In the genomic region with DNA sequence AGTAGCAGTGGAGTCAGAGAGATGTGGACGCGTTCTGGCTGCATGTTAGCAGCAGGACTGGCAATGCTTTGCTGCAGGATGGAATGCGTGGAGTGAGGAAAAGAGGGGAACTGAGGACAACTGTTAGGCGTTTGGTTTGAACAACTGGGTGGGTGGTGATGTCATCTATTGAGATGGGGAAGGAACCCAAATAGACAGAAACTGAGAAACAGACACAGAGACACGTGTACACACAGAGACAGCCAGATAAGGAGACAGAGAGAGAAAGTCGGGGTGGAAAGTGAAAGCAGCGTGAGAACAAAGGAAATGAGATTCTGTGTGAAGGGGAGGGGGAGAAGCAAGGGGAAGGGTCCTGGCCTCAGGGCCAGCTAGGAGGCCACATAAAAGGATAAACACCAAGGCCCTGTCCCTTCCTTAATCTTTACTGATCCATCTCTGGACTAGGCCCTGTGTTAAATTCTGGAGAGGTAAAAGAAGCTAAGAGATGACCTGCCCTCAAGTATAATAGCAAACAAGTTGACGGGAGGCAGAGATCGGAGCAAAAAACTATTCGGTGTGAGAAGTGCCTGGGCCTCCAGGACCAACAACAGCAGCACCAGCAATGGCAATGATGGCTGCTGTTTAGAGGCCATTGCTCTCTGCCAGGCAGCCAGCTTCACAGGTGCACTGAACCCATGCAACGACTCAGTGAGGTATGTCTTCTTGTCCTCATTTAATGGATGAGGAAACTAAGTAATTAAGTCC, we compare ENCODE assay signal across 12 cellular contexts. TPM values are rescaled to one million over a fixed set of nuclear protein-coding genes. Genes with fewer than 3 reads are reported as not detected.
DNase-seq lines count a peak whose midpoint lies in the region; ATAC-seq, FAIRE-seq and TF ChIP-seq lines count a peak whose summit lies in the region.
"Had no signal": no experiment of that assay in that cellular context is flagged by ENCODE, and none has a peak within 500 bp of the region (broad histone marks: within the 10 kb centered on the region; RNA-seq: fewer than 3 reads in every experiment).

No MANE protein-coding gene starts in this region.

- TF ChIP-seq POLR2A in GM12891 (IDR thresholded peaks at IDR 0.05; ENCODE audit: low read depth, low read length) = no peak

- peak overlapping the region; percentile 92 for H3K4me3 Mint-ChIP-seq in T-helper 17 cell

- H3K36me3 ChIP-seq in muscle layer of colon (ENCODE audit: insufficient read depth, low read length) = no peaks in the 10 kb centered on the region

- H3K4me1 ChIP-seq in muscle layer of colon (ENCODE audit: insufficient read depth, low read length) = no peaks in the 10 kb centered on the region

- H3K4me1 Mint-ChIP-seq in T-helper 17 cell = peaks cover 32% of the 10 kb centered on the region

- peak; percentile 95 for FAIRE-seq in GM12891 (lab: Jason Lieb, UNC)
- FAIRE-seq: colon had no signal

- H3K27ac Mint-ChIP-seq in T-helper 17 cell = peak overlapping the region; percentile 98

- no peaks in the 10 kb centered on the region for H3K27me3 ChIP-seq in muscle layer of colon (ENCODE audit: control insufficient read depth in 1 of 2, insufficient read depth in 2 of 2, low read length in 2 of 2)

- peak overlapping the region in 1 of 2 donors; percentile 17 for H3K4me3 ChIP-seq in muscle layer of colon (ENCODE audit: low read depth in 1 of 2, low read length in 2 of 2)

- H3K9me3 ChIP-seq in T-helper 17 cell (ENCODE audit: control insufficient read depth, low read length, poor library complexity, severe bottlenecking) = no peaks in the 10 kb centered on the region
- no peaks in the 10 kb centered on the region for H3K9me3 ChIP-seq in muscle layer of colon (ENCODE audit: low read length)

- DNase-seq in GM12891 (ENCODE audit: insufficient read length, low spot score) = peak; percentile 76
- DNase-seq in T-helper 17 cell = no peak
- no peak for DNase-seq in NCI-H345 treated with DMSO at 0.1 percent for 48 hours (lab: John Stamatoyannopoulos, UW; ENCODE audit: unreplicated experiment)
- DNase-seq in NCI-H2081 treated with DMSO at 0.1 percent for 48 hours (lab: John Stamatoyannopoulos, UW) = no peak
- no peak for DNase-seq in RKO (ENCODE audit: low spot score)
- DNase-seq in dermis blood vessel endothelial cell = no peak
- DNase-seq: kidney glomerular epithelial cell had no signal

- H3K27me3 Mint-ChIP-seq in T-helper 17 cell = peaks cover 12% of the 10 kb centered on the region

- H3K27ac ChIP-seq in muscle layer of colon (ENCODE audit: low read depth, low read length) = peak overlapping the region; percentile 7

- ATAC-seq in GM21619 (IDR thresholded peaks at IDR 0.05; ENCODE audit: unreplicated experiment) = peak; percentile 85
- ATAC-seq in T-helper 17 cell = peak; percentile 57

- H3K36me3 Mint-ChIP-seq in T-helper 17 cell (ENCODE audit: low read depth) = peaks cover 12% of the 10 kb centered on the region

- H3K9ac ChIP-seq in muscle layer of colon (ENCODE audit: low read length) = no peak overlapping the region

TF ChIP-seq in GM12891, 5 proteins besides CTCF, POLR2A, EP300 and RAD21:
- no peak for TF ChIP-seq TAF1 (IDR thresholded peaks at IDR 0.05; ENCODE audit: low read depth, low read length)
- no peak for TF ChIP-seq POLR2AphosphoS5 (IDR thresholded peaks at IDR 0.05; ENCODE audit: low read depth, low read length)
- TF ChIP-seq SPI1 (IDR thresholded peaks at IDR 0.05; ENCODE audit: low read depth, low read length) = peak; percentile 72

RNA-seq across cellular contexts. Expression of gene VWA5B1, which starts 31.6 kb away (rescaled TPM):
- polyA plus RNA-seq in GM12891 (2012; ENCODE audit: low read depth, missing spikeins) = 0.03 TPM
- total RNA-seq in T-helper 17 cell (under 1 TPM; 0.13 to 0.15 TPM), dermis blood vessel endothelial cell (not detected in 2 replicates)
- total RNA-seq: LHCN-M2; T-helper 1 cell treated with Interleukin-12 subunit alpha and Interleukin-12 subunit beta and Interleukin-4 antibody, amounts not matched to agents 30 ng/mL and 1 ng/mL, for 36 hours had no signal
